In the genomic region with DNA sequence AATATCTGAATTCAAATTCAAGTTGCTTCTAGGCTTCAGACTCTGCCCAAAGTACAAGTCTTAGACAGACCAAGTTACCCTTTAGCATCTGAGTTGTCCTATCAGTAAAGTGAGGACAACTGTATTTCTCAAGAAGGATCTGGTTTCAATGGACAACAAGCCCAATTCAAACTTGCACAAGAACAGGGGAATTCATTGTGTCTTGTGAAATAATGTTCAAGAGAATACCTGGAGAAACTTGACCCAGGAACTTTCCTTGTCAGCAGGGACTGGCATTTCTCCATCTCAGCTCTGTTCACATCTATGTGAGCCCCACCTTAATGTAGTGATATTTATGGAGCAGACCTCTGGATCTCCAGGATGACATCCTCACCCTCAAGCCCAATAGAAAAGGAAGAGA, we compare ENCODE assay signal across 31 cellular contexts.
"Had no signal": no experiment of that assay in that cellular context is flagged by ENCODE, and none has a peak within 500 bp of the region (broad histone marks: within the 10 kb centered on the region; RNA-seq: fewer than 3 reads in every experiment).

No MANE protein-coding gene starts in this region.

- H3K9me3 ChIP-seq: adrenal gland, body of pancreas, colonic mucosa, esophagus muscularis mucosa, heart left ventricle had no signal

- H3K27ac Mint-ChIP-seq: activated CD4-positive, alpha-beta memory T cell treated with anti-CD3 and anti-CD28 coated beads for 36 hours; activated CD4-positive, alpha-beta T cell treated with anti-CD3 and anti-CD28 coated beads for 36 hours; activated CD4-positive, alpha-beta T cell treated with anti-CD3 and anti-CD28 coated beads, Interleukin-2, amount 10 ng/mL, durations not matched to agents 24 days and 14 days; activated CD8-positive, alpha-beta memory T cell treated with anti-CD3 and anti-CD28 coated beads, Interleukin-2, amount 10 ng/mL, durations not matched to agents 7 days and 5 days; activated CD8-positive, alpha-beta T cell treated with anti-CD3 and anti-CD28 coated beads, Interleukin-2, amount 10 ng/mL, durations not matched to agents 7 days and 5 days; activated naive CD4-positive, alpha-beta T cell treated with anti-CD3 and anti-CD28 coated beads for 36 hours; activated naive CD4-positive, alpha-beta T cell treated with anti-CD3 and anti-CD28 coated beads, Interleukin-2, amount 50 U/mL, for 24 hours; activated naive CD8-positive, alpha-beta T cell treated with anti-CD3 and anti-CD28 coated beads for 36 hours; activated naive CD8-positive, alpha-beta T cell treated with anti-CD3 and anti-CD28 coated beads, Interleukin-2, amount 50 U/mL, for 24 hours; activated T-helper 1 cell treated with anti-CD3 and anti-CD28 coated beads, Interleukin-12 subunit alpha, Interleukin-12 subunit beta, Interleukin-2, Interleukin-4 antibody, amounts not matched to agents 30 ng/mL and 10 ng/mL and 1 ng/mL, durations not matched to agents 14 hours and 24 hours and 36 hours; activated T-helper 2 cell treated with anti-CD3 and anti-CD28 coated beads, Interferon-gamma antibody, Interleukin-2, Interleukin-4, amounts not matched to agents 10 μg/mL and 5 μg/mL and 100 μg/mL, durations not matched to agents 14 hours and 24 hours and 36 hours; T-helper 17 cell; T-helper 2 cell treated with Interferon-gamma antibody and Interleukin-4, amounts not matched to agents 5 μg/mL and 100 μg/mL, for 36 hours had no signal

- H3K4me3 ChIP-seq: adrenal gland, body of pancreas, colonic mucosa, esophagus muscularis mucosa, heart left ventricle had no signal

- H3K4me3 Mint-ChIP-seq: activated CD4-positive, alpha-beta memory T cell treated with anti-CD3 and anti-CD28 coated beads for 36 hours; activated CD4-positive, alpha-beta T cell treated with anti-CD3 and anti-CD28 coated beads for 36 hours; activated CD4-positive, alpha-beta T cell treated with anti-CD3 and anti-CD28 coated beads, Interleukin-2, amount 10 ng/mL, durations not matched to agents 24 days and 14 days; activated CD8-positive, alpha-beta memory T cell treated with anti-CD3 and anti-CD28 coated beads, Interleukin-2, amount 10 ng/mL, durations not matched to agents 7 days and 5 days; activated CD8-positive, alpha-beta T cell treated with anti-CD3 and anti-CD28 coated beads, Interleukin-2, amount 10 ng/mL, durations not matched to agents 7 days and 5 days; activated naive CD4-positive, alpha-beta T cell treated with anti-CD3 and anti-CD28 coated beads for 36 hours; activated naive CD4-positive, alpha-beta T cell treated with anti-CD3 and anti-CD28 coated beads, Interleukin-2, amount 50 U/mL, for 24 hours; activated naive CD8-positive, alpha-beta T cell treated with anti-CD3 and anti-CD28 coated beads for 36 hours; activated naive CD8-positive, alpha-beta T cell treated with anti-CD3 and anti-CD28 coated beads, Interleukin-2, amount 50 U/mL, for 24 hours; activated T-helper 1 cell treated with anti-CD3 and anti-CD28 coated beads, Interleukin-12 subunit alpha, Interleukin-12 subunit beta, Interleukin-2, Interleukin-4 antibody, amounts not matched to agents 30 ng/mL and 10 ng/mL and 1 ng/mL, durations not matched to agents 14 hours and 24 hours and 36 hours; T-helper 17 cell; T-helper 2 cell treated with Interferon-gamma antibody and Interleukin-4, amounts not matched to agents 5 μg/mL and 100 μg/mL, for 36 hours had no signal

- H3K4me1 Mint-ChIP-seq: activated CD4-positive, alpha-beta T cell treated with anti-CD3 and anti-CD28 coated beads for 36 hours; activated CD4-positive, alpha-beta T cell treated with anti-CD3 and anti-CD28 coated beads, Interleukin-2, amount 10 ng/mL, durations not matched to agents 24 days and 14 days; activated CD8-positive, alpha-beta memory T cell treated with anti-CD3 and anti-CD28 coated beads, Interleukin-2, amount 10 ng/mL, durations not matched to agents 7 days and 5 days; activated naive CD4-positive, alpha-beta T cell treated with anti-CD3 and anti-CD28 coated beads, Interleukin-2, amount 50 U/mL, for 24 hours; activated naive CD8-positive, alpha-beta T cell treated with anti-CD3 and anti-CD28 coated beads for 36 hours; activated naive CD8-positive, alpha-beta T cell treated with anti-CD3 and anti-CD28 coated beads, Interleukin-2, amount 50 U/mL, for 24 hours; T-helper 17 cell had no signal

- DNase-seq: activated CD4-positive, alpha-beta memory T cell treated with anti-CD3 and anti-CD28 coated beads for 36 hours; activated CD4-positive, alpha-beta T cell treated with anti-CD3 and anti-CD28 coated beads for 36 hours; activated CD4-positive, alpha-beta T cell treated with anti-CD3 and anti-CD28 coated beads, Interleukin-2, amount 10 ng/mL, durations not matched to agents 24 days and 14 days; activated CD4-positive, CD25-positive, alpha-beta regulatory T cell; activated CD4-positive, CD25-positive, alpha-beta regulatory T cell treated with anti-CD3 and anti-CD28 coated beads, Interleukin-2, amount 50 U/mL, for 72 hours; activated CD8-positive, alpha-beta memory T cell treated with anti-CD3 and anti-CD28 coated beads, Interleukin-2, amount 10 ng/mL, durations not matched to agents 7 days and 5 days; activated CD8-positive, alpha-beta memory T cell treated with anti-CD3 and anti-CD28 coated beads, Interleukin-2, amount 50 U/mL, for 4 hours; activated CD8-positive, alpha-beta T cell treated with anti-CD3 and anti-CD28 coated beads, Interleukin-2, amount 10 ng/mL, durations not matched to agents 7 days and 5 days; activated effector memory CD4-positive, alpha-beta T cell treated with anti-CD3 and anti-CD28 coated beads, Interleukin-2, amount 50 U/mL, for 16 hours; activated naive CD4-positive, alpha-beta T cell treated with anti-CD3 and anti-CD28 coated beads for 36 hours; activated naive CD8-positive, alpha-beta T cell treated with anti-CD3 and anti-CD28 coated beads for 36 hours; activated naive CD8-positive, alpha-beta T cell treated with anti-CD3 and anti-CD28 coated beads, Interleukin-2, amount 50 U/mL, for 24 hours; activated T-cell treated with anti-CD3 and anti-CD28 coated beads, Interleukin-2, amount 50 U/mL, for 1 hour; activated T-cell treated with anti-CD3 and anti-CD28 coated beads, Interleukin-2, amount 50 U/mL, for 48 hours; adrenal gland; amygdala; aorta; body of pancreas; caudate nucleus; colonic mucosa; effector CD8-positive, alpha-beta T cell; glutamatergic neuron; heart left ventricle; T-helper 1 cell; T-helper 17 cell; T1000 had no signal

- ATAC-seq: activated CD4-positive, alpha-beta T cell treated with anti-CD3 and anti-CD28 coated beads for 36 hours; activated CD8-positive, alpha-beta memory T cell treated with anti-CD3 and anti-CD28 coated beads, Interleukin-2, amount 10 ng/mL, durations not matched to agents 7 days and 5 days; activated CD8-positive, alpha-beta T cell treated with anti-CD3 and anti-CD28 coated beads, Interleukin-2, amount 10 ng/mL, durations not matched to agents 7 days and 5 days; activated naive CD8-positive, alpha-beta T cell treated with anti-CD3 and anti-CD28 coated beads, Interleukin-2, amount 50 U/mL, for 24 hours; body of pancreas; heart left ventricle; T-helper 17 cell had no signal

- H3K36me3 ChIP-seq: adrenal gland, colonic mucosa, esophagus muscularis mucosa, heart left ventricle had no signal

- H3K36me3 Mint-ChIP-seq: activated CD4-positive, alpha-beta memory T cell treated with anti-CD3 and anti-CD28 coated beads for 36 hours; activated CD8-positive, alpha-beta memory T cell treated with anti-CD3 and anti-CD28 coated beads, Interleukin-2, amount 10 ng/mL, durations not matched to agents 7 days and 5 days; activated naive CD4-positive, alpha-beta T cell treated with anti-CD3 and anti-CD28 coated beads, Interleukin-2, amount 50 U/mL, for 24 hours; activated naive CD8-positive, alpha-beta T cell treated with anti-CD3 and anti-CD28 coated beads for 36 hours had no signal

- H3K27me3 ChIP-seq: adrenal gland, body of pancreas, colonic mucosa, esophagus muscularis mucosa, heart left ventricle had no signal

- H3K4me1 ChIP-seq: adrenal gland, body of pancreas, colonic mucosa, esophagus muscularis mucosa, heart left ventricle had no signal

- H3K27me3 Mint-ChIP-seq: activated CD4-positive, alpha-beta memory T cell treated with anti-CD3 and anti-CD28 coated beads for 36 hours; activated CD4-positive, alpha-beta T cell treated with anti-CD3 and anti-CD28 coated beads for 36 hours; activated CD4-positive, alpha-beta T cell treated with anti-CD3 and anti-CD28 coated beads, Interleukin-2, amount 10 ng/mL, durations not matched to agents 24 days and 14 days; activated CD8-positive, alpha-beta memory T cell treated with anti-CD3 and anti-CD28 coated beads, Interleukin-2, amount 10 ng/mL, durations not matched to agents 7 days and 5 days; activated naive CD4-positive, alpha-beta T cell treated with anti-CD3 and anti-CD28 coated beads, Interleukin-2, amount 50 U/mL, for 24 hours; activated naive CD8-positive, alpha-beta T cell treated with anti-CD3 and anti-CD28 coated beads for 36 hours; activated naive CD8-positive, alpha-beta T cell treated with anti-CD3 and anti-CD28 coated beads, Interleukin-2, amount 50 U/mL, for 24 hours; T-helper 17 cell had no signal

- H3K27ac ChIP-seq: adrenal gland, body of pancreas, colonic mucosa, esophagus muscularis mucosa, heart left ventricle had no signal
